15 cellular contexts compared by ENCODE assay signal in genomic region chr17:67615736-67616135, GRCh38.
"Had no signal": no experiment of that assay in that cellular context is flagged by ENCODE, and none has a peak within 500 bp of the region (broad histone marks: within the 10 kb centered on the region; RNA-seq: fewer than 3 reads in every experiment).

No MANE protein-coding gene starts in this region.

- H3K4me1 ChIP-seq: stomach had no signal

- H3K36me3 ChIP-seq: adrenal gland, brain microvascular endothelial cell, heart left ventricle, left ventricle myocardium inferior, stomach had no signal

- H3K9me3 Mint-ChIP-seq: activated naive CD4-positive, alpha-beta T cell treated with anti-CD3 and anti-CD28 coated beads for 36 hours; activated T-helper 17 cell treated with anti-CD3 and anti-CD28 coated beads, Interleukin-2, amount 50 U/mL, for 72 hours; nephron had no signal

- H3K27ac ChIP-seq: adrenal gland, brain microvascular endothelial cell, foreskin keratinocyte, VCaP had no signal

- H3K27ac Mint-ChIP-seq: activated CD4-positive, alpha-beta T cell treated with anti-CD3 and anti-CD28 coated beads for 36 hours; activated naive CD4-positive, alpha-beta T cell treated with anti-CD3 and anti-CD28 coated beads for 36 hours; nephron had no signal

- H3K4me3 ChIP-seq: adrenal gland, heart left ventricle, left ventricle myocardium inferior, stomach had no signal

- H3K27me3 Mint-ChIP-seq: activated CD4-positive, alpha-beta T cell treated with anti-CD3 and anti-CD28 coated beads for 36 hours; activated T-helper 17 cell treated with anti-CD3 and anti-CD28 coated beads, Interleukin-2, amount 50 U/mL, for 72 hours had no signal

- DNase-seq: activated CD4-positive, alpha-beta T cell treated with anti-CD3 and anti-CD28 coated beads for 36 hours; activated naive CD4-positive, alpha-beta T cell treated with anti-CD3 and anti-CD28 coated beads for 36 hours; brain microvascular endothelial cell; heart left ventricle; left ventricle myocardium inferior; mesenchymal stem cell; stimulated activated CD4-positive, alpha-beta T cell treated with anti-CD3 and anti-CD28 coated beads, Interleukin-4, amount 100 ng/mL, for 24 hours; stomach had no signal

- H3K27me3 ChIP-seq: adrenal gland, brain microvascular endothelial cell, foreskin keratinocyte, heart left ventricle, stomach had no signal

- FAIRE-seq: endothelial cell of umbilical vein, urothelium cell line had no signal

- H3K9me3 ChIP-seq: adrenal gland, heart left ventricle, left ventricle myocardium inferior, stomach had no signal

- H3K4me1 Mint-ChIP-seq: activated CD4-positive, alpha-beta T cell treated with anti-CD3 and anti-CD28 coated beads for 36 hours had no signal

- ATAC-seq: activated CD4-positive, alpha-beta T cell treated with anti-CD3 and anti-CD28 coated beads for 36 hours; activated T-helper 17 cell treated with anti-CD3 and anti-CD28 coated beads, Interleukin-2, amount 50 U/mL, for 72 hours had no signal

- H3K4me3 Mint-ChIP-seq: activated CD4-positive, alpha-beta T cell treated with anti-CD3 and anti-CD28 coated beads for 36 hours; activated naive CD4-positive, alpha-beta T cell treated with anti-CD3 and anti-CD28 coated beads for 36 hours; activated T-helper 17 cell treated with anti-CD3 and anti-CD28 coated beads, Interleukin-2, amount 50 U/mL, for 72 hours; nephron had no signal
